Comparison of ENCODE assay signal across 8 cellular contexts in genomic region chr2:53768233-53768542, GRCh38. TPM values are rescaled to one million over a fixed set of nuclear protein-coding genes. Genes with fewer than 3 reads are reported as not detected.
A peak's percentile ranks its signal among the peaks of the same experiment; 100 is the strongest.
DNase-seq lines count a peak whose midpoint lies in the region; ATAC-seq, FAIRE-seq and TF ChIP-seq lines count a peak whose summit lies in the region.

No MANE protein-coding gene starts in this region.

- peak in 1 of 2 experiments; percentile 66 for DNase-seq in A549 (ENCODE audit: low read depth in 1 of 2, low spot score in 1 of 2)
- peak; percentile 25 for DNase-seq in GF-D8 (lab: John Stamatoyannopoulos, UW)
- peak; percentile 32 for DNase-seq in NCI-H1694 (lab: John Stamatoyannopoulos, UW)
- no peak for DNase-seq in astrocyte of the cerebellum (ENCODE audit: low read depth)
- DNase-seq in keratinocyte (ENCODE audit: low read depth, low spot score) = no peak
- DNase-seq in AG20443 (ENCODE audit: low spot score) = no peak

- H2AFZ ChIP-seq in keratinocyte (ENCODE audit: control insufficient read depth, low read length) = peak overlapping the region; percentile 91

- in situ Hi-C loops in astrocyte of the cerebellum (cut with HindIII; ENCODE audit: low sequenced_read_pairs) = no loop called here

- H3K27ac ChIP-seq in A549 (peak overlapping the region; percentile 85 to 91), keratinocyte (ENCODE audit: control insufficient read depth, insufficient read depth, low read length) (peak overlapping the region; percentile 80)

- H3K4me1 Mint-ChIP-seq in stimulated activated naive CD8-positive, alpha-beta T cell treated with anti-CD3 and anti-CD28 coated beads, Interleukin-15, Interleukin-2, amounts not matched to agents 100 ng/mL and 50 ng/mL, for 24 hours (ENCODE audit: low read depth) = peaks cover 44% of the 10 kb centered on the region

- H3K4me1 ChIP-seq in A549 (peaks cover 24% of the 10 kb centered on the region), keratinocyte (ENCODE audit: control insufficient read depth, extremely low read depth, insufficient read depth, low read length) (peaks cover 9% of the 10 kb centered on the region)

- CTCF ChIA-PET in A549 (lab: Yijun Ruan, JAX) = interaction anchor here (0.8 to 1.1 kb wide), 2 partner anchors 11 to 679 kb away, joined by 3 read pairs; no protein-coding TSS in a partner anchor

- peak in 1 of 2 experiments; percentile 88; a peak in 4 of 6 replicates for ATAC-seq in A549
- peak; percentile 49 for ATAC-seq in HG02678 (IDR thresholded peaks at IDR 0.05; ENCODE audit: unreplicated experiment)

- no peaks in the 10 kb centered on the region for H4K20me1 ChIP-seq in keratinocyte (ENCODE audit: control insufficient read depth, extremely low read depth, insufficient read depth, low read length)

- peak overlapping the region; percentile 83 for H3K9ac ChIP-seq in keratinocyte (ENCODE audit: control insufficient read depth, extremely low read depth, insufficient read depth, low read length)

- H3K27ac Mint-ChIP-seq in stimulated activated naive CD8-positive, alpha-beta T cell treated with anti-CD3 and anti-CD28 coated beads, Interleukin-15, Interleukin-2, amounts not matched to agents 100 ng/mL and 50 ng/mL, for 24 hours = peak overlapping the region; percentile 92

- H3K9me1 ChIP-seq in keratinocyte (ENCODE audit: control insufficient read depth, extremely low read depth, insufficient read depth, low read length) = no peaks in the 10 kb centered on the region

- H3K4me3 ChIP-seq in A549 = peak overlapping the region; percentile 76
- peak overlapping the region; percentile 83 for H3K4me3 ChIP-seq in astrocyte of the cerebellum (ENCODE audit: low read depth, low read length)
- peak overlapping the region; percentile 60 to 92 (median 86) for H3K4me3 ChIP-seq in keratinocyte (ENCODE audit: control insufficient read depth in 2 of 3, extremely low read depth in 1 of 3, insufficient read depth in 2 of 3, low read depth in 1 of 3, low read length in 3 of 3)

- TF ChIP-seq POLR2A in A549 (IDR thresholded peaks at IDR 0.05; ENCODE audit: low read length) = no peak

- peaks cover 26% of the 10 kb centered on the region for H3K79me2 ChIP-seq in keratinocyte (ENCODE audit: control insufficient read depth, insufficient read depth, low read length)

- H3K4me2 ChIP-seq in A549 (peak overlapping the region; percentile 83), keratinocyte (ENCODE audit: control insufficient read depth, extremely low read depth, insufficient read depth, low read depth, low read length) (peak overlapping the region; percentile 88)

- peak overlapping the region; percentile 94 for H3K4me3 Mint-ChIP-seq in stimulated activated naive CD8-positive, alpha-beta T cell treated with anti-CD3 and anti-CD28 coated beads, Interleukin-15, Interleukin-2, amounts not matched to agents 100 ng/mL and 50 ng/mL, for 24 hours

- peaks cover 53% of the 10 kb centered on the region for H3K36me3 Mint-ChIP-seq in stimulated activated naive CD8-positive, alpha-beta T cell treated with anti-CD3 and anti-CD28 coated beads, Interleukin-15, Interleukin-2, amounts not matched to agents 100 ng/mL and 50 ng/mL, for 24 hours (ENCODE audit: low read depth)

- no peak for TF ChIP-seq RAD21 in A549 (conservative IDR thresholded peaks at IDR 0.05 in 1 of 2, IDR thresholded peaks at IDR 0.05 in 1 of 2)

- no peaks in the 10 kb centered on the region for H3K27me3 ChIP-seq in keratinocyte (ENCODE audit: control insufficient read depth, extremely low read depth, insufficient read depth, low read length)

- no peaks in the 10 kb centered on the region for H3K9me3 Mint-ChIP-seq in stimulated activated naive CD8-positive, alpha-beta T cell treated with anti-CD3 and anti-CD28 coated beads, Interleukin-15, Interleukin-2, amounts not matched to agents 100 ng/mL and 50 ng/mL, for 24 hours

- no peaks in the 10 kb centered on the region for H3K9me3 ChIP-seq in A549
- no peaks in the 10 kb centered on the region for H3K9me3 ChIP-seq in keratinocyte (ENCODE audit: control insufficient read depth, low read depth, low read length)

- FAIRE-seq in A549 (lab: Jason Lieb, UNC) = no peak
- no peak for FAIRE-seq in keratinocyte (lab: Jason Lieb, UNC)

- no peak for TF ChIP-seq EP300 in A549 (IDR thresholded peaks at IDR 0.05)

- WGBS in A549 (ENCODE audit: missing lambda C conversion rate) = under 1% methylated on average over 12 of the region's 12 CpGs

- TF ChIP-seq CTCF in A549 (IDR thresholded peaks at IDR 0.05) = no peak
- no peak for TF ChIP-seq CTCF in astrocyte of the cerebellum (IDR thresholded peaks at IDR 0.05; ENCODE audit: low read depth, low read length, missing control alignments)
- TF ChIP-seq CTCF in keratinocyte (optimal IDR thresholded peaks at IDR 0.05 in 1 of 3, IDR thresholded peaks at IDR 0.05 in 1 of 3, conservative IDR thresholded peaks at IDR 0.05 in 1 of 3; ENCODE audit: extremely low read depth in 1 of 3, insufficient read depth in 2 of 3, low read length in 3 of 3) = no peak

- no peaks in the 10 kb centered on the region for H3K27me3 Mint-ChIP-seq in stimulated activated naive CD8-positive, alpha-beta T cell treated with anti-CD3 and anti-CD28 coated beads, Interleukin-15, Interleukin-2, amounts not matched to agents 100 ng/mL and 50 ng/mL, for 24 hours

- POLR2A ChIA-PET in A549 (lab: Yijun Ruan, JAX) = interaction anchor here (0.9 to 2.3 kb wide), 4 partner anchors 8 to 1282 kb away, joined by 3 to 39 read pairs (median 6); partner anchors contain the start of genes ASB3 and ERLEC1

- H3K36me3 ChIP-seq in keratinocyte (ENCODE audit: control insufficient read depth in 2 of 2, extremely low read depth in 1 of 2, insufficient read depth in 2 of 2, low read length in 2 of 2) = no peaks in the 10 kb centered on the region

- dilution Hi-C loops in keratinocyte (cut with MboI; ENCODE audit: extremely low pct_ligation_motif_present, low sequenced_read_pairs) = no loop called here

TF ChIP-seq in A549, 52 proteins besides CTCF, POLR2A, EP300 and RAD21:
- TF ChIP-seq ZNF302 (CRISPR knock-in tag; IDR thresholded peaks at IDR 0.05) = no peak
- peak; percentile 11 for TF ChIP-seq MAFK (IDR thresholded peaks at IDR 0.05; ENCODE audit: partially characterized antibody)
- peak; percentile 45; the same call in 1 of the 2 replicates for TF ChIP-seq E2F6 (IDR thresholded peaks at IDR 0.05; ENCODE audit: borderline replicate concordance, low read depth)

RNA-seq across cellular contexts. Expression of gene CHAC2, which starts 0.6 kb away (rescaled TPM):
- 15.2 and 21.8 TPM in 2 replicates for polyA plus RNA-seq in A549 (2011; rRNA removed)
- polyA plus RNA-seq in A549 (2012; cell fraction: cytosol; rRNA removed) = 8.9 and 9.4 TPM in 2 replicates
- polyA plus RNA-seq in A549 (2012; cell fraction: nucleus; rRNA removed) = 3.0 and 5.2 TPM in 2 replicates
- polyA plus RNA-seq in A549 (2017; fragmentation: RNase III; extraction: RNeasy Plus Mini Kit Qiagen cat#74134 plus additional on column Dnase treatment) = 18.4 to 21.2 TPM (median 20.1 TPM) in 3 replicates
- polyA minus RNA-seq in A549 (2011; rRNA and poly(A)+ RNA removed) = 3.6 and 5.2 TPM in 2 replicates
- 5.4 to 10.9 TPM (median 6.9 TPM) in 3 replicates for polyA plus RNA-seq in keratinocyte
- 1.6 TPM for polyA plus RNA-seq in keratinocyte (2011; ENCODE audit: low read depth)
- 4.7 and 7.8 TPM in 2 replicates for polyA plus RNA-seq in keratinocyte (2011; cell fraction: cytosol; rRNA removed)
- 2.2 and 3.9 TPM in 2 replicates for polyA plus RNA-seq in keratinocyte (2011; cell fraction: nucleus; rRNA removed)
- 2.1 and 7.3 TPM in 2 replicates for polyA plus RNA-seq in keratinocyte (2012; ENCODE audit: low replicate concordance)
- 0.76 to 2.0 TPM (median 1.4 TPM) in 3 replicates for polyA minus RNA-seq in keratinocyte
- polyA minus RNA-seq in keratinocyte (2011; cell fraction: cytosol; rRNA and poly(A)+ RNA removed) = 4.0 TPM
- polyA minus RNA-seq in keratinocyte (2011; cell fraction: nucleus; rRNA and poly(A)+ RNA removed) = 1.2 and 2.2 TPM in 2 replicates

RNA-seq across cellular contexts. Expression of gene ASB3, which starts 18.6 kb away (rescaled TPM):
- polyA plus RNA-seq in A549 (2011; rRNA removed) = 35.9 and 38.4 TPM in 2 replicates
- polyA plus RNA-seq in A549 (2012; cell fraction: cytosol; rRNA removed) = 9.0 and 10.5 TPM in 2 replicates
- polyA plus RNA-seq in A549 (2012; cell fraction: nucleus; rRNA removed) = 6.5 and 11.3 TPM in 2 replicates
- 12.4 to 14.1 TPM (median 13.5 TPM) in 3 replicates for polyA plus RNA-seq in A549 (2017; fragmentation: RNase III; extraction: RNeasy Plus Mini Kit Qiagen cat#74134 plus additional on column Dnase treatment)
- 23.1 and 23.8 TPM in 2 replicates for polyA minus RNA-seq in A549 (2011; rRNA and poly(A)+ RNA removed)
- polyA plus RNA-seq in keratinocyte = 11.4 to 16.6 TPM (median 13.2 TPM) in 3 replicates
- 4.9 TPM for polyA plus RNA-seq in keratinocyte (2011; ENCODE audit: low read depth)
- 7.1 and 17.1 TPM in 2 replicates for polyA plus RNA-seq in keratinocyte (2011; cell fraction: cytosol; rRNA removed)
- 15.1 and 18.7 TPM in 2 replicates for polyA plus RNA-seq in keratinocyte (2011; cell fraction: nucleus; rRNA removed)
- polyA plus RNA-seq in keratinocyte (2012; ENCODE audit: low replicate concordance) = 7.5 and 7.7 TPM in 2 replicates
- 5.1 to 19.9 TPM (median 14.1 TPM) in 3 replicates for polyA minus RNA-seq in keratinocyte
- 6.7 TPM for polyA minus RNA-seq in keratinocyte (2011; cell fraction: cytosol; rRNA and poly(A)+ RNA removed)
- 9.9 and 15.6 TPM in 2 replicates for polyA minus RNA-seq in keratinocyte (2011; cell fraction: nucleus; rRNA and poly(A)+ RNA removed)

RNA-seq across cellular contexts. Expression of gene ERLEC1, which starts 18.7 kb away (rescaled TPM):
- polyA plus RNA-seq in A549 (2011; rRNA removed) (97.4 and 113 TPM in 2 replicates), A549 (2017; fragmentation: RNase III; extraction: RNeasy Plus Mini Kit Qiagen cat#74134 plus additional on column Dnase treatment) (53.7 to 58.7 TPM (median 57.1 TPM) in 3 replicates), keratinocyte (22.2 to 35.6 TPM (median 26.6 TPM) in 3 replicates)
- 46.4 and 58.9 TPM in 2 replicates for polyA plus RNA-seq in A549 (2012; cell fraction: cytosol; rRNA removed)
- 19.4 and 28.1 TPM in 2 replicates for polyA plus RNA-seq in A549 (2012; cell fraction: nucleus; rRNA removed)
- 13.7 and 14.9 TPM in 2 replicates for polyA minus RNA-seq in A549 (2011; rRNA and poly(A)+ RNA removed)
- 44.4 TPM for polyA plus RNA-seq in keratinocyte (2011; ENCODE audit: low read depth)
- 20.0 and 39.0 TPM in 2 replicates for polyA plus RNA-seq in keratinocyte (2011; cell fraction: cytosol; rRNA removed)
- polyA plus RNA-seq in keratinocyte (2011; cell fraction: nucleus; rRNA removed) = 22.2 and 27.9 TPM in 2 replicates
- polyA plus RNA-seq in keratinocyte (2012; ENCODE audit: low replicate concordance) = 24.8 and 27.1 TPM in 2 replicates
- 3.9 to 11.5 TPM (median 5.7 TPM) in 3 replicates for polyA minus RNA-seq in keratinocyte
- polyA minus RNA-seq in keratinocyte (2011; cell fraction: cytosol; rRNA and poly(A)+ RNA removed) = 31.1 TPM
- polyA minus RNA-seq in keratinocyte (2011; cell fraction: nucleus; rRNA and poly(A)+ RNA removed) = 11.9 and 14.0 TPM in 2 replicates

Comparison
In these comparisons a context has a peak if more than half of its experiments do, and no peak if none do; other contexts are left out.
1. DNase-seq: peak in GF-D8 (single experiment) and NCI-H1694 (single experiment); none in astrocyte of the cerebellum (single experiment), keratinocyte (single experiment) and AG20443 (single experiment).
2. Peak in every context shown above with its lines, with median percentiles within 50 percentile points of each other: H3K4me3 ChIP-seq.